Comparison of ENCODE assay signal across 19 cellular contexts in genomic region chr13:109873351-109874123, GRCh38.
DNase-seq lines count a peak whose midpoint lies in the region; ATAC-seq, FAIRE-seq and TF ChIP-seq lines count a peak whose summit lies in the region.
"Had no signal": no experiment of that assay in that cellular context is flagged by ENCODE, and none has a peak within 500 bp of the region (broad histone marks: within the 10 kb centered on the region; RNA-seq: fewer than 3 reads in every experiment).

No MANE protein-coding gene starts in this region.

- no peaks in the 10 kb centered on the region for H3K36me3 Mint-ChIP-seq in endodermal cell (ENCODE audit: low read depth)
- H3K36me3 Mint-ChIP-seq: CD4-positive, alpha-beta memory T cell had no signal

- no peaks in the 10 kb centered on the region for H3K27me3 Mint-ChIP-seq in endodermal cell (ENCODE audit: insufficient read depth)

- H3K36me3 ChIP-seq in heart left ventricle = no peaks in the 10 kb centered on the region
- H3K36me3 ChIP-seq in RWPE2 (ENCODE audit: low read depth) = no peaks in the 10 kb centered on the region
- H3K36me3 ChIP-seq in endodermal cell (ENCODE audit: control insufficient read depth, insufficient read depth, low read length) = no peaks in the 10 kb centered on the region
- H3K36me3 ChIP-seq in subcutaneous abdominal adipose tissue (ENCODE audit: control insufficient read depth in 5 of 5, insufficient read depth in 5 of 5, low read length in 5 of 5) = no peaks in the 10 kb centered on the region

- H3K9ac ChIP-seq in endodermal cell (ENCODE audit: extremely low read depth, low read length, poor library complexity, severe bottlenecking) (no peak overlapping the region), subcutaneous abdominal adipose tissue (ENCODE audit: low read length in 5 of 5) (peak overlapping the region in 3 of 5 donors; percentile 52 to 82 (median 55))

- H3K4me1 ChIP-seq in heart left ventricle (peaks cover 0 to 44% (median 18%) of the 10 kb centered on the region in 12 donors), RWPE2 (ENCODE audit: insufficient read depth, poor library complexity, severe bottlenecking) (peaks cover 29% of the 10 kb centered on the region), endodermal cell (ENCODE audit: control insufficient read depth, insufficient read depth, low read length) (no peaks in the 10 kb centered on the region), subcutaneous abdominal adipose tissue (ENCODE audit: control insufficient read depth in 5 of 5, insufficient read depth in 5 of 5, low read length in 5 of 5) (peaks cover 8 to 51% (median 40%) of the 10 kb centered on the region in 5 donors)

- H3K9me3 ChIP-seq in heart left ventricle (no peaks in the 10 kb centered on the region), RWPE2 (ENCODE audit: severe bottlenecking) (no peaks in the 10 kb centered on the region), endodermal cell (ENCODE audit: control insufficient read depth, low read length) (no peaks in the 10 kb centered on the region), subcutaneous abdominal adipose tissue (ENCODE audit: control insufficient read depth in 5 of 5, low read length in 5 of 5) (no peaks in the 10 kb centered on the region)

- TF ChIP-seq POLR2A in heart left ventricle (IDR thresholded peaks at IDR 0.05) (no peak), H54 (IDR thresholded peaks at IDR 0.05; ENCODE audit: low read depth, low read length) (no peak)

- WGBS in heart left ventricle, 4 donors = 89 to 92% (median 91%) methylated on average over 16 to 17 of the region's 17 CpGs
- 92 to 94% methylated on average over 15 to 17 of the region's 17 CpGs for WGBS in endodermal cell (ENCODE audit: insufficient coverage in 1 of 2, insufficient read length in 1 of 2), 2 experiments

- H3K27ac Mint-ChIP-seq in endodermal cell = no peak overlapping the region
- H3K27ac Mint-ChIP-seq: CD4-positive, alpha-beta memory T cell; GM23338 had no signal

- no peak for FAIRE-seq in H54 (lab: Jason Lieb, UNC)
- FAIRE-seq: GM12891, GM19239, HepG2 had no signal

- H3K4me3 ChIP-seq in heart left ventricle (no peak overlapping the region), RWPE2 (ENCODE audit: severe bottlenecking) (no peak overlapping the region), endodermal cell (ENCODE audit: low read length) (no peak overlapping the region), subcutaneous abdominal adipose tissue (ENCODE audit: low read depth in 1 of 5, low read length in 5 of 5) (no peak overlapping the region)
- H3K4me3 ChIP-seq: GM23338 had no signal

- no peaks in the 10 kb centered on the region for H3K27me3 ChIP-seq in heart left ventricle
- no peaks in the 10 kb centered on the region for H3K27me3 ChIP-seq in RWPE2 (ENCODE audit: insufficient read depth, poor library complexity, severe bottlenecking)
- no peaks in the 10 kb centered on the region for H3K27me3 ChIP-seq in endodermal cell (ENCODE audit: control insufficient read depth, insufficient read depth, low read length, poor library complexity, severe bottlenecking)
- no peaks in the 10 kb centered on the region for H3K27me3 ChIP-seq in subcutaneous abdominal adipose tissue (ENCODE audit: control insufficient read depth in 5 of 5, insufficient read depth in 4 of 5, low read length in 5 of 5)

- H3K4me3 Mint-ChIP-seq in endodermal cell = no peak overlapping the region
- H3K4me3 Mint-ChIP-seq: CD4-positive, alpha-beta memory T cell; GM23338 had no signal

- ATAC-seq in heart left ventricle (no peak), left cardiac atrium (no peak), RWPE2 (ENCODE audit: low read depth) (no peak)
- ATAC-seq: GM23338, HepG2 had no signal

- H3K27ac ChIP-seq in heart left ventricle (peak overlapping the region in 8 of 12 donors; percentile 44 to 78 (median 66)), RWPE2 (ENCODE audit: poor library complexity, severe bottlenecking) (peak overlapping the region; percentile 73), endodermal cell (ENCODE audit: low read depth, low read length) (no peak overlapping the region), subcutaneous abdominal adipose tissue (ENCODE audit: low read depth, low read length) (peak overlapping the region; percentile 94)
- H3K27ac ChIP-seq: RWPE1 had no signal

- H3K4me1 Mint-ChIP-seq in endodermal cell = peaks cover 10% of the 10 kb centered on the region

- intact Hi-C loops in heart left ventricle (cut with DNase I) (loop anchor here in 5 of 10 donors (5.0 to 10.0 kb wide), 3 partner anchors 86 to 231 kb away; partner anchors contain the start of gene IRS2 (in 1 of the 5)), left cardiac atrium (cut with DNase I) (no loop called here), head of caudate nucleus (cut with DNase I) (no loop called here)

- TF ChIP-seq CTCF in heart left ventricle (IDR thresholded peaks at IDR 0.05) (no peak), RWPE2 (IDR thresholded peaks at IDR 0.05; ENCODE audit: poor library complexity, severe bottlenecking) (no peak), endodermal cell (conservative IDR thresholded peaks at IDR 0.05) (no peak)

- DNase-seq in heart left ventricle (no peak), left cardiac atrium (no peak), RWPE2 (ENCODE audit: low spot score) (no peak), endodermal cell (peak; percentile 46), H54 (ENCODE audit: insufficient read length, low spot score) (no peak), head of caudate nucleus (no peak)
- DNase-seq in stimulated activated CD4-positive, alpha-beta T cell treated with anti-CD3 and anti-CD28 coated beads, Interleukin-15, amount 100 ng/mL, for 24 hours = no peak
- DNase-seq: CD4-positive, alpha-beta memory T cell; KG1; NCI-H187 treated with DMSO at 0.1 percent for 48 hours; NCI-H345; NCI-H524 treated with DMSO at 0.1 percent for 48 hours; PC-3 had no signal

- H3K9me3 Mint-ChIP-seq in endodermal cell = no peaks in the 10 kb centered on the region
- H3K9me3 Mint-ChIP-seq: CD4-positive, alpha-beta memory T cell; GM23338 had no signal
